20 cellular contexts compared by ENCODE assay signal in the genomic region with DNA sequence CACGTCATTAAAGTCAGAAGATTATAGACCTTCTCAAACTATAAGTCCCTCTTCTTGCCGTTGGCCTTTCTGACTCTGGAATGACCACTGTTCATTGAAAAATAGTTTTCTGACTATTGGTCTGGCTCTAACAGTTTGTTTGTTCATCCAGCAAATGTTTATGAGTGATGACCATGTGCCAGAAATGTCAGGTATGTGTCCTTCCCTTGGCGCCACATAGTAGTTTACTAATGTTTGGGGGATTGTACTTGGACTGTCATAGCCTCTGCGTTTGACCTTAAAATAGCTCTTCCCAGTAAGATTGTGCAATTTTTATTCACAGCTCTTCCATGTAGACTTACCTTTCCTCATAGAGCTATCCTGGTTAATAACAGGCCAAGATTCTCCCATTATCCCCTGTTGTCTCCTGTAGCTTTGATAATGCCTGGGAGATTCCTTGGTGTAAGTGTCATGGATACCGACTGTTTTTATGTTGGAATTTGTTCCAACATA. TPM values are rescaled to one million over a fixed set of nuclear protein-coding genes. Genes with fewer than 3 reads are reported as not detected.
DNase-seq lines count a peak whose midpoint lies in the region; ATAC-seq and TF ChIP-seq lines count a peak whose summit lies in the region.
"Had no signal": no experiment of that assay in that cellular context is flagged by ENCODE, and none has a peak within 500 bp of the region (broad histone marks: within the 10 kb centered on the region; RNA-seq: fewer than 3 reads in every experiment).

No MANE protein-coding gene starts in this region.

- POLR2A ChIA-PET in CD8-positive, alpha-beta T cell (lab: Charles Lee) = no interaction called here
- POLR2A ChIA-PET in activated CD4-positive, alpha-beta T cell treated with anti-CD3 and anti-CD28 coated beads for 36 hours (lab: Charles Lee) = no interaction called here

- no peak overlapping the region for H3K4me3 Mint-ChIP-seq in CD8-positive, alpha-beta T cell
- no peak overlapping the region for H3K4me3 Mint-ChIP-seq in neural progenitor cell
- no peak overlapping the region for H3K4me3 Mint-ChIP-seq in activated CD4-positive, alpha-beta T cell treated with anti-CD3 and anti-CD28 coated beads for 36 hours
- H3K4me3 Mint-ChIP-seq: GM23338 had no signal

- H3K27ac ChIP-seq in CD8-positive, alpha-beta T cell (ENCODE audit: low read depth, low read length) = no peak overlapping the region
- H3K27ac ChIP-seq in esophagus muscularis mucosa (replicated peaks in 1 of 4) (peak overlapping the region; percentile 51 to 98 (median 88)), neural progenitor cell (no peak overlapping the region)
- H3K27ac ChIP-seq: KMS-11 had no signal

- H3K36me3 ChIP-seq in CD8-positive, alpha-beta T cell (ENCODE audit: insufficient read depth, low read length) = peaks cover 23% of the 10 kb centered on the region
- H3K36me3 ChIP-seq in esophagus muscularis mucosa (peaks cover 11 to 77% (median 54%) of the 10 kb centered on the region in 4 donors), neural progenitor cell (no peaks in the 10 kb centered on the region)

- no peaks in the 10 kb centered on the region for H3K27me3 Mint-ChIP-seq in CD8-positive, alpha-beta T cell (ENCODE audit: low read depth)
- no peaks in the 10 kb centered on the region for H3K27me3 Mint-ChIP-seq in neural progenitor cell (ENCODE audit: insufficient read depth, low read depth)
- no peaks in the 10 kb centered on the region for H3K27me3 Mint-ChIP-seq in activated CD4-positive, alpha-beta T cell treated with anti-CD3 and anti-CD28 coated beads for 36 hours
- H3K27me3 Mint-ChIP-seq: CD4-positive, CD25-positive, alpha-beta regulatory T cell had no signal

- TF ChIP-seq CTCF in CD8-positive, alpha-beta T cell (IDR thresholded peaks at IDR 0.05) = no peak
- no peak for TF ChIP-seq CTCF in esophagus muscularis mucosa (IDR thresholded peaks at IDR 0.05)
- no peak for TF ChIP-seq CTCF in neural progenitor cell (IDR thresholded peaks at IDR 0.05)

- no peak overlapping the region for H3K4me3 ChIP-seq in CD8-positive, alpha-beta T cell (ENCODE audit: low read depth, low read length)
- H3K4me3 ChIP-seq in esophagus muscularis mucosa = no peak overlapping the region
- no peak overlapping the region for H3K4me3 ChIP-seq in neural progenitor cell
- H3K4me3 ChIP-seq: GM12878, GM23338 had no signal

- no peaks in the 10 kb centered on the region for H3K79me2 ChIP-seq in neural progenitor cell (ENCODE audit: low read depth)

- intact Hi-C loops in CD8-positive, alpha-beta T cell (cut with DNase I, micrococcal nuclease) = loop anchor here in 1 of 2 experiments (10.0 kb wide), 1 partner anchor 698 kb away; the partner anchor contains the start of gene PHLDB1
- intact Hi-C loops in esophagus muscularis mucosa (cut with DNase I) = no loop called here
- intact Hi-C loops in activated CD4-positive, alpha-beta T cell treated with anti-CD3 and anti-CD28 coated beads for 36 hours (cut with DNase I, micrococcal nuclease) = no loop called here

- H3K9ac ChIP-seq in neural progenitor cell = peak overlapping the region; percentile 36
- H3K9ac ChIP-seq: KMS-11 had no signal

- H3K9me3 Mint-ChIP-seq in CD8-positive, alpha-beta T cell = no peaks in the 10 kb centered on the region
- no peaks in the 10 kb centered on the region for H3K9me3 Mint-ChIP-seq in neural progenitor cell
- H3K9me3 Mint-ChIP-seq in activated CD4-positive, alpha-beta T cell treated with anti-CD3 and anti-CD28 coated beads for 36 hours (ENCODE audit: low read depth) = no peaks in the 10 kb centered on the region
- H3K9me3 Mint-ChIP-seq: CD4-positive, CD25-positive, alpha-beta regulatory T cell; GM23338 had no signal

- ATAC-seq in CD8-positive, alpha-beta T cell = no peak
- ATAC-seq in activated CD4-positive, alpha-beta T cell treated with anti-CD3 and anti-CD28 coated beads for 36 hours = no peak
- ATAC-seq: GM12878, GM23338 had no signal

- peak overlapping the region; percentile 60 for H3K27ac Mint-ChIP-seq in CD8-positive, alpha-beta T cell
- no peak overlapping the region for H3K27ac Mint-ChIP-seq in neural progenitor cell
- no peak overlapping the region for H3K27ac Mint-ChIP-seq in activated CD4-positive, alpha-beta T cell treated with anti-CD3 and anti-CD28 coated beads for 36 hours
- H3K27ac Mint-ChIP-seq: GM23338 had no signal

- no peak for TF ChIP-seq POLR2A in esophagus muscularis mucosa (IDR thresholded peaks at IDR 0.05; ENCODE audit: low read depth)

- no peak for TF ChIP-seq EP300 in esophagus muscularis mucosa (IDR thresholded peaks at IDR 0.05)

- H3K4me1 Mint-ChIP-seq in CD8-positive, alpha-beta T cell (ENCODE audit: low read depth) = peaks cover 35% of the 10 kb centered on the region
- peaks cover 14% of the 10 kb centered on the region for H3K4me1 Mint-ChIP-seq in neural progenitor cell
- peaks cover 27% of the 10 kb centered on the region for H3K4me1 Mint-ChIP-seq in activated CD4-positive, alpha-beta T cell treated with anti-CD3 and anti-CD28 coated beads for 36 hours

- peaks cover 30% of the 10 kb centered on the region for H3K4me1 ChIP-seq in CD8-positive, alpha-beta T cell (ENCODE audit: insufficient read depth, low read length)
- H3K4me1 ChIP-seq in esophagus muscularis mucosa (peaks cover 18 to 78% (median 73%) of the 10 kb centered on the region in 4 donors), neural progenitor cell (peaks cover 11% of the 10 kb centered on the region)

- peaks cover 10% of the 10 kb centered on the region for H4K20me1 ChIP-seq in neural progenitor cell (ENCODE audit: low read depth)

- H2AFZ ChIP-seq in neural progenitor cell (replicated peaks) = no peak overlapping the region
- H2AFZ ChIP-seq: GM23338 had no signal

- H3K27me3 ChIP-seq in CD8-positive, alpha-beta T cell (ENCODE audit: insufficient read depth, low read length) = no peaks in the 10 kb centered on the region
- H3K27me3 ChIP-seq in esophagus muscularis mucosa = no peaks in the 10 kb centered on the region
- H3K27me3 ChIP-seq in neural progenitor cell = no peaks in the 10 kb centered on the region
- H3K27me3 ChIP-seq: BE2C had no signal

- WGBS in esophagus muscularis mucosa = 72% methylated on average over 5 of the region's 5 CpGs

- H3K36me3 Mint-ChIP-seq in CD8-positive, alpha-beta T cell = peaks cover 67% of the 10 kb centered on the region
- H3K36me3 Mint-ChIP-seq in neural progenitor cell = peaks cover 41% of the 10 kb centered on the region
- peaks cover 45% of the 10 kb centered on the region for H3K36me3 Mint-ChIP-seq in activated CD4-positive, alpha-beta T cell treated with anti-CD3 and anti-CD28 coated beads for 36 hours (ENCODE audit: low read depth)

- peaks cover 14% of the 10 kb centered on the region for H3F3A ChIP-seq in neural progenitor cell (ENCODE audit: low read depth)

- H3K4me2 ChIP-seq in neural progenitor cell = no peak overlapping the region
- H3K4me2 ChIP-seq: GM23338, KMS-11 had no signal

- CTCF ChIA-PET in CD8-positive, alpha-beta T cell (lab: Charles Lee) = interaction anchor here (1.1 to 3.6 kb wide), 4 partner anchors 13 to 37 kb away, joined by 3 to 24 read pairs (median 4); partner anchors contain the start of gene MCAM
- CTCF ChIA-PET in activated CD4-positive, alpha-beta T cell treated with anti-CD3 and anti-CD28 coated beads for 36 hours (lab: Charles Lee) = interaction anchor here (1.2 to 1.3 kb wide), 3 partner anchors 11 to 34 kb away, joined by 3 to 5 read pairs (median 3); no protein-coding TSS in a partner anchor

- no peaks in the 10 kb centered on the region for H3K9me3 ChIP-seq in CD8-positive, alpha-beta T cell (ENCODE audit: low read length)
- no peaks in the 10 kb centered on the region for H3K9me3 ChIP-seq in esophagus muscularis mucosa
- no peaks in the 10 kb centered on the region for H3K9me3 ChIP-seq in neural progenitor cell (ENCODE audit: low read depth)
- H3K9me3 ChIP-seq: BE2C had no signal

- no peak for DNase-seq in CD8-positive, alpha-beta T cell
- DNase-seq in esophagus muscularis mucosa (ENCODE audit: extremely low spot score) (no peak), neural progenitor cell (ENCODE audit: low spot score) (no peak), D341Med (ENCODE audit: low spot score) (no peak), NCI-H1694 (lab: John Stamatoyannopoulos, UW) (no peak)
- no peak for DNase-seq in activated CD4-positive, alpha-beta T cell treated with anti-CD3 and anti-CD28 coated beads for 36 hours
- DNase-seq: BE2C; CD4-positive, CD25-positive, alpha-beta regulatory T cell; EL; HCEC 1CT; MV-4-11; NCI-H187; NCI-H2227 treated with DMSO at 0.1 percent for 48 hours; NCI-H524; NCI-H82; OCI-M1; Right ventricle myocardium superior had no signal

RNA-seq across cellular contexts. Expression of gene MCAM, which starts 13.7 kb away (rescaled TPM):
- 10 to 100 TPM; 16.1 to 18.3 TPM for total RNA-seq in CD8-positive, alpha-beta T cell
- 1,000 to 10,000 TPM in 1 of 4 donors, 100 to 1,000 TPM in 3; 607 to 1,312 (median 805) TPM for total RNA-seq in esophagus muscularis mucosa
- 23.3 and 28.2 TPM in 2 replicates for total RNA-seq in neural progenitor cell (ENCODE audit: low replicate concordance)
- 1 to 10 TPM; 6.8 to 6.9 TPM for total RNA-seq in activated CD4-positive, alpha-beta T cell treated with anti-CD3 and anti-CD28 coated beads for 36 hours

RNA-seq across cellular contexts. Expression of gene RNF26, which starts 31.1 kb away (rescaled TPM):
- 10 to 100 TPM; 20.9 TPM for total RNA-seq in CD8-positive, alpha-beta T cell
- total RNA-seq in esophagus muscularis mucosa (10 to 100 TPM; 14.2 to 33.2 (median 20.9) TPM), neural progenitor cell (ENCODE audit: low replicate concordance) (17.1 and 48.2 TPM in 2 replicates)
- 10 to 100 TPM; 29.9 TPM for total RNA-seq in activated CD4-positive, alpha-beta T cell treated with anti-CD3 and anti-CD28 coated beads for 36 hours

RNA-seq across cellular contexts. Expression of gene C1QTNF5, which starts 37.4 kb away (rescaled TPM):
- total RNA-seq in CD8-positive, alpha-beta T cell = not detected
- total RNA-seq in esophagus muscularis mucosa = 10 to 100 TPM; 23.7 to 74.3 (median 51.6) TPM
- 0.90 and 3.4 TPM in 2 replicates for total RNA-seq in neural progenitor cell (ENCODE audit: low replicate concordance)
- not detected for total RNA-seq in activated CD4-positive, alpha-beta T cell treated with anti-CD3 and anti-CD28 coated beads for 36 hours
- total RNA-seq: CD4-positive, CD25-positive, alpha-beta regulatory T cell; GM12878 had no signal

RNA-seq across cellular contexts. Expression of gene MFRP, which starts 43.2 kb away (rescaled TPM):
- total RNA-seq in CD8-positive, alpha-beta T cell = not detected
- under 1 TPM in 1 of 4 donors, not detected in 3; 0.11 TPM for total RNA-seq in esophagus muscularis mucosa
- not detected in 2 replicates for total RNA-seq in neural progenitor cell (ENCODE audit: low replicate concordance)
- total RNA-seq in activated CD4-positive, alpha-beta T cell treated with anti-CD3 and anti-CD28 coated beads for 36 hours = not detected
- total RNA-seq: CD4-positive, CD25-positive, alpha-beta regulatory T cell; GM12878; Right ventricle myocardium superior had no signal

Comparison
In these comparisons a context has a peak if more than half of its experiments do, and no peak if none do; other contexts are left out.
1. H3K27ac ChIP-seq: peak in esophagus muscularis mucosa (4 of 4); none in CD8-positive, alpha-beta T cell (single experiment) and neural progenitor cell (single experiment).
2. RNA of gene MCAM, which starts 13.7 kb away (total RNA-seq): 607 to 1,312 TPM in esophagus muscularis mucosa; 23.3 to 28.2 TPM in neural progenitor cell, 16.1 to 18.3 TPM in CD8-positive, alpha-beta T cell and 6.8 to 6.9 TPM in activated CD4-positive, alpha-beta T cell treated with anti-CD3 and anti-CD28 coated beads for 36 hours; every median in the first group is over 10 times any median in the second.